In genomic region chr9:96249746-96250145, GRCh38 we compare ENCODE assay signal across 36 cellular contexts. TPM values are rescaled to one million over a fixed set of nuclear protein-coding genes. Genes with fewer than 3 reads are reported as not detected.
"Had no signal": no experiment of that assay in that cellular context is flagged by ENCODE, and none has a peak within 500 bp of the region (broad histone marks: within the 10 kb centered on the region; RNA-seq: fewer than 3 reads in every experiment).

No MANE protein-coding gene starts in this region.

- H3K27ac Mint-ChIP-seq: activated B cell treated with CpG ODN at 0.5 μM for 24 hours; activated CD8-positive, alpha-beta T cell treated with anti-CD3 and anti-CD28 coated beads for 36 hours; activated naive CD8-positive, alpha-beta T cell; activated T-helper 17 cell treated with anti-CD3 and anti-CD28 coated beads, Interleukin-2, amount 50 U/mL, for 72 hours; T-helper 17 cell; T-helper 2 cell treated with Interferon-gamma antibody and Interleukin-4, amounts not matched to agents 5 μg/mL and 100 μg/mL, for 36 hours had no signal

- H3K4me1 Mint-ChIP-seq: activated B cell treated with CpG ODN at 0.5 μM for 24 hours; activated T-helper 17 cell treated with anti-CD3 and anti-CD28 coated beads, Interleukin-2, amount 50 U/mL, for 72 hours had no signal

- H3K4me3 ChIP-seq: cardiac muscle cell, colonic mucosa, heart left ventricle had no signal

- H3K27ac ChIP-seq: brain microvascular endothelial cell, cardiac muscle cell, colonic mucosa, heart left ventricle, WERI-Rb-1 had no signal

- H3K9me3 Mint-ChIP-seq: activated B cell treated with CpG ODN at 0.5 μM for 24 hours; activated CD8-positive, alpha-beta T cell treated with anti-CD3 and anti-CD28 coated beads for 36 hours; activated T-cell treated with anti-CD3 and anti-CD28 coated beads, Interleukin-2, amount 50 U/mL, for 4 hours; activated T-helper 17 cell treated with anti-CD3 and anti-CD28 coated beads, Interleukin-2, amount 50 U/mL, for 72 hours; T-helper 2 cell treated with Interferon-gamma antibody and Interleukin-4, amounts not matched to agents 5 μg/mL and 100 μg/mL, for 36 hours had no signal

- FAIRE-seq: astrocyte, endometrium, endothelial cell of umbilical vein, frontal cortex had no signal

- H3K36me3 ChIP-seq: brain microvascular endothelial cell, cardiac muscle cell, colonic mucosa, heart left ventricle, WERI-Rb-1 had no signal

- H3K36me3 Mint-ChIP-seq: activated naive CD8-positive, alpha-beta T cell had no signal

- H3K4me3 Mint-ChIP-seq: activated B cell treated with CpG ODN at 0.5 μM for 24 hours; activated CD8-positive, alpha-beta T cell treated with anti-CD3 and anti-CD28 coated beads for 36 hours; activated naive CD8-positive, alpha-beta T cell; activated T-cell treated with anti-CD3 and anti-CD28 coated beads, Interleukin-2, amount 50 U/mL, for 4 hours; activated T-helper 17 cell treated with anti-CD3 and anti-CD28 coated beads, Interleukin-2, amount 50 U/mL, for 72 hours; T-helper 17 cell; T-helper 2 cell treated with Interferon-gamma antibody and Interleukin-4, amounts not matched to agents 5 μg/mL and 100 μg/mL, for 36 hours had no signal

- DNase-seq: activated B cell treated with CpG ODN at 0.5 μM for 24 hours; activated CD4-positive, alpha-beta T cell treated with anti-CD3 and anti-CD28 coated beads for 48 hours; activated CD4-positive, alpha-beta T cell treated with anti-CD3 and anti-CD28 coated beads, Interleukin-2, amount 50 U/mL, for 1 hour; activated CD4-positive, alpha-beta T cell treated with anti-CD3 and anti-CD28 coated beads, Interleukin-2, amount 50 U/mL, for 48 hours; activated CD8-positive, alpha-beta memory T cell treated with anti-CD3 and anti-CD28 coated beads for 24 hours; activated CD8-positive, alpha-beta T cell treated with anti-CD3 and anti-CD28 coated beads for 36 hours; activated effector memory CD4-positive, alpha-beta T cell treated with Interleukin-2 at 50 U/mL for 16 hours; activated gamma-delta T cell treated with Interleukin-2 at 50 U/mL for 16 hours; activated naive CD4-positive, alpha-beta T cell treated with anti-CD3 and anti-CD28 coated beads, Interleukin-2, amount 50 U/mL, for 16 hours; activated naive CD4-positive, alpha-beta T cell treated with Interleukin-2 at 50 U/mL for 16 hours; activated T-cell treated with anti-CD3 and anti-CD28 coated beads, Interleukin-2, amount 50 U/mL, for 4 hours; amniotic stem cell; anterior cingulate cortex; brain microvascular endothelial cell; central memory CD4-positive, alpha-beta T cell; cerebellar nuclear complex; colonic mucosa; effector CD8-positive, alpha-beta T cell; glutamatergic neuron; heart left ventricle; T-helper 1 cell; T-helper 17 cell; T1000; WERI-Rb-1 had no signal

- H3K9me3 ChIP-seq: colonic mucosa, heart left ventricle had no signal

- H3K27me3 ChIP-seq: brain microvascular endothelial cell, cardiac muscle cell, colonic mucosa, heart left ventricle had no signal

- H3K4me1 ChIP-seq: colonic mucosa, heart left ventricle had no signal

RNA-seq across cellular contexts. Expression of gene HSD17B3, which starts 52.2 kb away (rescaled TPM):
- total RNA-seq: activated B cell treated with CpG ODN at 0.5 μM for 24 hours; activated CD8-positive, alpha-beta T cell treated with anti-CD3 and anti-CD28 coated beads for 36 hours; activated T-cell treated with anti-CD3 and anti-CD28 coated beads, Interleukin-2, amount 50 U/mL, for 4 hours; activated T-helper 17 cell treated with anti-CD3 and anti-CD28 coated beads, Interleukin-2, amount 50 U/mL, for 72 hours; astrocyte; colonic mucosa; dermis microvascular lymphatic vessel endothelial cell; epithelial cell of proximal tubule; esophagus mucosa; fibroblast of villous mesenchyme; frontal cortex had no signal
